Comparison of ENCODE assay signal across 19 cellular contexts in the genomic region with DNA sequence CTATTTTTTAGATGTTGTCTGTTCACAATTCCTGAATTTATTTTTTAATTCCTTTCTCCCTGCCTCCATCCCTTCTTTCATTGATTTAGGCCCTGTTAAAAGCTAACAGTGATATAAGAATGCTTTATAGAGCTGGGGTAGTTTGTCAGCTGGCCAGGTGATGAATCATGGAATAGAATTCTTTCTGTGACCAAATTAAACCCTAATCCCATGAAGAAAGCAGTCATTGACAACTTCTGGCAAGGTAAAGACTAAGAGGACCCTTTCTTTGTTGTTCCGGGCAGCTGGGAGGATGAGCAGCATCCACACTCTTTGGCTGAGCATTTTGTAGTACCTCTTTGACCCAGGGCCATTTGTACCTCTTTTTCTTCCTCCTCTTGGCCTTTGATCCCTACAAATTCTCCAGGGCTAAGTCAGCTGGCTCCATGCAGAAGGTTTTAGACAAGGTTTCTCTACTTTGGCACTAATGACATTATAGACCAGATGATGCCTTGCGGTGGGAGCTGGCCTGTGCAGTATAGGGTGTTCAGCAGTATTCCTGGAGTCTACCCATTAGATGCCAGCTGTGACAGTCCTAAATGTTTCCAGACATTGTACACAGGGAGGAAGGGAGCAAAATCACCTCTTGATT.
DNase-seq lines count a peak whose midpoint lies in the region; ATAC-seq, FAIRE-seq and TF ChIP-seq lines count a peak whose summit lies in the region.
"Had no signal": no experiment of that assay in that cellular context is flagged by ENCODE, and none has a peak within 500 bp of the region (broad histone marks: within the 10 kb centered on the region; RNA-seq: fewer than 3 reads in every experiment).

No MANE protein-coding gene starts in this region.

- in situ Hi-C loops in SK-MEL-5 (cut with HindIII; ENCODE audit: low pct_unique_long_range_greater_than_20kb, low sequenced_read_pairs): no loop called here

- no peaks in the 10 kb centered on the region for H3K36me3 ChIP-seq in psoas muscle (ENCODE audit: insufficient read depth in 1 of 2, low read depth in 1 of 2)
- H3K36me3 ChIP-seq: sigmoid colon had no signal

- H3K4me3 ChIP-seq in psoas muscle: no peak overlapping the region
- H3K4me3 ChIP-seq: sigmoid colon had no signal

- DNase-seq in GM03348 (ENCODE audit: low spot score) (peak; percentile 31), SK-MEL-5 (ENCODE audit: low read depth, low spot score) (peak; percentile 42), fibroblast of gingiva (ENCODE audit: low read depth) (peak; percentile 7), urothelium cell line (ENCODE audit: low spot score) (peak; percentile 51), psoas muscle (no peak), NCI-H2171 treated with DMSO at 0.1 percent for 48 hours (lab: John Stamatoyannopoulos, UW) (no peak)
- no peak for DNase-seq in activated CD4-positive, alpha-beta T cell treated with anti-CD3 and anti-CD28 coated beads, Interleukin-2, amount 10 ng/mL, durations not matched to agents 7 days and 5 days
- DNase-seq: activated CD4-positive, CD25-positive, alpha-beta regulatory T cell; activated effector memory CD4-positive, alpha-beta T cell treated with Interleukin-2 at 50 U/mL for 16 hours; anterior cingulate cortex; DMS53; kidney glomerular epithelial cell; MV-4-11; NCI-H774; sigmoid colon; stimulated activated CD4-positive, alpha-beta T cell treated with anti-CD3 and anti-CD28 coated beads, Interleukin-4, amount 100 ng/mL, for 1 hour; T-helper 2 cell had no signal

- no peak for FAIRE-seq in urothelium cell line (lab: Jason Lieb, UNC)

- H3K27me3 ChIP-seq in psoas muscle (ENCODE audit: insufficient read depth in 3 of 3, low read length in 2 of 3): no peaks in the 10 kb centered on the region
- H3K27me3 ChIP-seq: sigmoid colon had no signal

- no peak overlapping the region for H3K27ac Mint-ChIP-seq in activated CD4-positive, alpha-beta T cell treated with anti-CD3 and anti-CD28 coated beads, Interleukin-2, amount 10 ng/mL, durations not matched to agents 7 days and 5 days
- H3K27ac Mint-ChIP-seq: dendritic cell treated with granulocyte-macrophage colony-stimulating factor and Interleukin-4, amounts not matched to agents 40 ng/mL and 50 ng/mL, for 4 days had no signal

- intact Hi-C loops in psoas muscle (cut with DNase I): no loop called here

- POLR2A ChIA-PET in activated CD4-positive, alpha-beta T cell treated with anti-CD3 and anti-CD28 coated beads, Interleukin-2, amount 10 ng/mL, durations not matched to agents 7 days and 5 days (lab: Charles Lee): no interaction called here

- 62 to 67% (median 66%) methylated on average over 2 of the region's 2 CpGs for WGBS in psoas muscle, 3 donors

- no peaks in the 10 kb centered on the region for H3K9me3 Mint-ChIP-seq in activated CD4-positive, alpha-beta T cell treated with anti-CD3 and anti-CD28 coated beads, Interleukin-2, amount 10 ng/mL, durations not matched to agents 7 days and 5 days
- H3K9me3 Mint-ChIP-seq: dendritic cell treated with granulocyte-macrophage colony-stimulating factor and Interleukin-4, amounts not matched to agents 40 ng/mL and 50 ng/mL, for 4 days had no signal

- peaks cover 10% of the 10 kb centered on the region for H3K4me1 Mint-ChIP-seq in activated CD4-positive, alpha-beta T cell treated with anti-CD3 and anti-CD28 coated beads, Interleukin-2, amount 10 ng/mL, durations not matched to agents 7 days and 5 days

- H3K27ac ChIP-seq in psoas muscle: no peak overlapping the region
- H3K27ac ChIP-seq: C4-2B, sigmoid colon had no signal

- H3K4me3 Mint-ChIP-seq in activated CD4-positive, alpha-beta T cell treated with anti-CD3 and anti-CD28 coated beads, Interleukin-2, amount 10 ng/mL, durations not matched to agents 7 days and 5 days: no peak overlapping the region
- H3K4me3 Mint-ChIP-seq: dendritic cell treated with granulocyte-macrophage colony-stimulating factor and Interleukin-4, amounts not matched to agents 40 ng/mL and 50 ng/mL, for 4 days had no signal

- no peaks in the 10 kb centered on the region for H3K36me3 Mint-ChIP-seq in activated CD4-positive, alpha-beta T cell treated with anti-CD3 and anti-CD28 coated beads, Interleukin-2, amount 10 ng/mL, durations not matched to agents 7 days and 5 days (ENCODE audit: low read depth)

- no peaks in the 10 kb centered on the region for H3K9me3 ChIP-seq in psoas muscle
- H3K9me3 ChIP-seq: sigmoid colon had no signal

- CTCF ChIA-PET in activated CD4-positive, alpha-beta T cell treated with anti-CD3 and anti-CD28 coated beads, Interleukin-2, amount 10 ng/mL, durations not matched to agents 7 days and 5 days (lab: Charles Lee): interaction anchor here (1.2 kb wide), 1 partner anchor 10 kb away, joined by 3 read pairs; no protein-coding TSS in a partner anchor

- TF ChIP-seq CTCF in psoas muscle (IDR thresholded peaks at IDR 0.05): no peak

- no peaks in the 10 kb centered on the region for H3K4me1 ChIP-seq in psoas muscle

- ATAC-seq in psoas muscle: no peak

- H3K27me3 Mint-ChIP-seq in activated CD4-positive, alpha-beta T cell treated with anti-CD3 and anti-CD28 coated beads, Interleukin-2, amount 10 ng/mL, durations not matched to agents 7 days and 5 days: no peaks in the 10 kb centered on the region
- H3K27me3 Mint-ChIP-seq: dendritic cell treated with granulocyte-macrophage colony-stimulating factor and Interleukin-4, amounts not matched to agents 40 ng/mL and 50 ng/mL, for 4 days had no signal

Comparison
In these comparisons a context has a peak if more than half of its experiments do, and no peak if none do; other contexts are left out.
1. DNase-seq: peak in GM03348 (single experiment), SK-MEL-5 (single experiment), fibroblast of gingiva (single experiment) and urothelium cell line (single experiment); none in psoas muscle (0 of 2), activated CD4-positive, alpha-beta T cell treated with anti-CD3 and anti-CD28 coated beads, Interleukin-2, amount 10 ng/mL, durations not matched to agents 7 days and 5 days (single experiment) and NCI-H2171 treated with DMSO at 0.1 percent for 48 hours (single experiment).